ENCODE assay signal across 8 cellular contexts in genomic region chr12:14395059-14395778, GRCh38. TPM values are rescaled to one million over a fixed set of nuclear protein-coding genes. Genes with fewer than 3 reads are reported as not detected.
DNase-seq lines count a peak whose midpoint lies in the region; ATAC-seq and TF ChIP-seq lines count a peak whose summit lies in the region.

No MANE protein-coding gene starts in this region.

- H4K20me1 ChIP-seq in MM.1S (ENCODE audit: insufficient read depth, low read length): no peaks in the 10 kb centered on the region

- no peak overlapping the region for H3K4me3 Mint-ChIP-seq in endodermal cell
- peak overlapping the region; percentile 54 to 78 for H3K4me3 Mint-ChIP-seq in stimulated activated naive B cell treated with anti-CD40 and anti-IgM and Interleukin-4, amounts not matched to agents 10 μg/mL and 1 μg/mL and 100 μg/mL, for 72 hours

- H3K9ac ChIP-seq in MM.1S (ENCODE audit: low read length) (no peak overlapping the region), endodermal cell (ENCODE audit: extremely low read depth, low read length, poor library complexity, severe bottlenecking) (no peak overlapping the region)

- peaks cover 24% of the 10 kb centered on the region for H3K36me3 Mint-ChIP-seq in endodermal cell (ENCODE audit: low read depth)
- H3K36me3 Mint-ChIP-seq in stimulated activated naive B cell treated with anti-CD40 and anti-IgM and Interleukin-4, amounts not matched to agents 10 μg/mL and 1 μg/mL and 100 μg/mL, for 72 hours: peaks cover 41 to 53% of the 10 kb centered on the region in 2 donors

- peaks cover 3% of the 10 kb centered on the region for H3K9me3 Mint-ChIP-seq in endodermal cell
- H3K9me3 Mint-ChIP-seq in stimulated activated naive B cell treated with anti-CD40 and anti-IgM and Interleukin-4, amounts not matched to agents 10 μg/mL and 1 μg/mL and 100 μg/mL, for 72 hours: peaks cover 6 to 9% of the 10 kb centered on the region in 2 donors

- TF ChIP-seq CTCF in MM.1S (IDR thresholded peaks at IDR 0.05; ENCODE audit: low read length) (no peak), endodermal cell (conservative IDR thresholded peaks at IDR 0.05) (peak; percentile 23), RWPE1 (conservative IDR thresholded peaks at IDR 0.05; ENCODE audit: low read depth) (no peak)

- POLR2A ChIA-PET in RWPE1 (lab: Yijun Ruan, JAX; ENCODE audit: low non-redundant PET): interaction anchor here (0.6 to 1.1 kb wide), 2 partner anchors 29 to 121 kb away, joined by 3 to 10 read pairs; partner anchors contain the start of gene ATF7IP

- H3K36me3 ChIP-seq in MM.1S (replicated peaks; ENCODE audit: insufficient read depth, low read length) (no peaks in the 10 kb centered on the region), endodermal cell (ENCODE audit: control insufficient read depth, insufficient read depth, low read length) (no peaks in the 10 kb centered on the region)

- H3K27me3 ChIP-seq in MM.1S (replicated peaks; ENCODE audit: insufficient read depth, low read length): no peaks in the 10 kb centered on the region
- H3K27me3 ChIP-seq in endodermal cell (ENCODE audit: control insufficient read depth, insufficient read depth, low read length, poor library complexity, severe bottlenecking): no peaks in the 10 kb centered on the region

- ATAC-seq in GM18498 (IDR thresholded peaks at IDR 0.05; ENCODE audit: unreplicated experiment) (peak; percentile 47), GM21723 (IDR thresholded peaks at IDR 0.05; ENCODE audit: unreplicated experiment) (peak; percentile 58)
- ATAC-seq in stimulated activated naive B cell treated with anti-CD40 and anti-IgM and Interleukin-4, amounts not matched to agents 10 μg/mL and 1 μg/mL and 100 μg/mL, for 72 hours (replicated peaks): peak; percentile 84 to 85

- peak overlapping the region; percentile 23; the same call in 1 of the 2 replicates for H3K27ac ChIP-seq in MM.1S (ENCODE audit: low read length)
- H3K27ac ChIP-seq in endodermal cell (ENCODE audit: low read depth, low read length): peak overlapping the region; percentile 1
- no peak overlapping the region for H3K27ac ChIP-seq in RWPE1

- H2AFZ ChIP-seq in MM.1S (ENCODE audit: low read length): no peak overlapping the region

- H3K4me1 ChIP-seq in MM.1S (ENCODE audit: low read length) (peaks cover 15% of the 10 kb centered on the region), endodermal cell (ENCODE audit: control insufficient read depth, insufficient read depth, low read length) (peaks cover 5% of the 10 kb centered on the region)

- H3F3A ChIP-seq in MM.1S (ENCODE audit: insufficient read depth, low read length): no peaks in the 10 kb centered on the region

- peak overlapping the region; percentile 66 for H3K27ac Mint-ChIP-seq in endodermal cell
- H3K27ac Mint-ChIP-seq in stimulated activated naive B cell treated with anti-CD40 and anti-IgM and Interleukin-4, amounts not matched to agents 10 μg/mL and 1 μg/mL and 100 μg/mL, for 72 hours: peak overlapping the region; percentile 87

- no peaks in the 10 kb centered on the region for H3K9me2 ChIP-seq in MM.1S (replicated peaks; ENCODE audit: insufficient read depth, low read length)

- DNase-seq in MM.1S: no peak
- DNase-seq in endodermal cell: no peak
- no peak for DNase-seq in stimulated activated naive B cell treated with anti-CD40 and anti-IgM and Interleukin-4, amounts not matched to agents 10 μg/mL and 1 μg/mL and 100 μg/mL, for 72 hours
- no peak for DNase-seq in effector CD8-positive, alpha-beta T cell (lab: John Stamatoyannopoulos, UW)
- DNase-seq in RWPE1 (ENCODE audit: low spot score): no peak
- no peak for DNase-seq in NCI-H2196 treated with DMSO at 0.1 percent for 48 hours (lab: John Stamatoyannopoulos, UW; ENCODE audit: unreplicated experiment)

- CTCF ChIA-PET in RWPE1 (lab: Yijun Ruan, JAX): interaction anchor here (0.6 to 0.7 kb wide), 2 partner anchors 17 to 414 kb away, joined by 3 read pairs; partner anchors contain the start of gene GRIN2B

- H3K79me2 ChIP-seq in MM.1S (ENCODE audit: low read length): peaks cover 69% of the 10 kb centered on the region

- peaks cover 49% of the 10 kb centered on the region for H3K4me1 Mint-ChIP-seq in endodermal cell
- H3K4me1 Mint-ChIP-seq in stimulated activated naive B cell treated with anti-CD40 and anti-IgM and Interleukin-4, amounts not matched to agents 10 μg/mL and 1 μg/mL and 100 μg/mL, for 72 hours: peaks cover 25 to 60% of the 10 kb centered on the region in 2 donors

- H3K4me3 ChIP-seq in MM.1S (ENCODE audit: low read length): no peak overlapping the region
- H3K4me3 ChIP-seq in endodermal cell (ENCODE audit: low read length): no peak overlapping the region

- WGBS in endodermal cell (ENCODE audit: insufficient coverage in 1 of 2, insufficient read length in 1 of 2), 2 experiments: 50 to 93% methylated on average over 1 to 2 of the region's 3 CpGs

- H3K4me2 ChIP-seq in MM.1S (ENCODE audit: low read depth, low read length): peak overlapping the region; percentile 30; the same call in 1 of the 2 replicates

- H3K27me3 Mint-ChIP-seq in endodermal cell (ENCODE audit: insufficient read depth): no peaks in the 10 kb centered on the region
- H3K27me3 Mint-ChIP-seq in stimulated activated naive B cell treated with anti-CD40 and anti-IgM and Interleukin-4, amounts not matched to agents 10 μg/mL and 1 μg/mL and 100 μg/mL, for 72 hours: no peaks in the 10 kb centered on the region

- H3K9me3 ChIP-seq in MM.1S (replicated peaks; ENCODE audit: insufficient read depth, low read length): no peaks in the 10 kb centered on the region
- H3K9me3 ChIP-seq in endodermal cell (ENCODE audit: control insufficient read depth, low read length): peaks cover 12% of the 10 kb centered on the region

RNA-seq across cellular contexts. Expression of gene ATF7IP, which starts 29.7 kb away (rescaled TPM):
- total RNA-seq in endodermal cell: 100 to 1,000 TPM; 174 to 222 TPM
- 71.3 TPM for polyA plus RNA-seq in endodermal cell (2013, experiment 1 of 2)
- polyA plus RNA-seq in endodermal cell (2013, experiment 2 of 2): 71.2 TPM
